8 cellular contexts compared by ENCODE assay signal in the genomic region with DNA sequence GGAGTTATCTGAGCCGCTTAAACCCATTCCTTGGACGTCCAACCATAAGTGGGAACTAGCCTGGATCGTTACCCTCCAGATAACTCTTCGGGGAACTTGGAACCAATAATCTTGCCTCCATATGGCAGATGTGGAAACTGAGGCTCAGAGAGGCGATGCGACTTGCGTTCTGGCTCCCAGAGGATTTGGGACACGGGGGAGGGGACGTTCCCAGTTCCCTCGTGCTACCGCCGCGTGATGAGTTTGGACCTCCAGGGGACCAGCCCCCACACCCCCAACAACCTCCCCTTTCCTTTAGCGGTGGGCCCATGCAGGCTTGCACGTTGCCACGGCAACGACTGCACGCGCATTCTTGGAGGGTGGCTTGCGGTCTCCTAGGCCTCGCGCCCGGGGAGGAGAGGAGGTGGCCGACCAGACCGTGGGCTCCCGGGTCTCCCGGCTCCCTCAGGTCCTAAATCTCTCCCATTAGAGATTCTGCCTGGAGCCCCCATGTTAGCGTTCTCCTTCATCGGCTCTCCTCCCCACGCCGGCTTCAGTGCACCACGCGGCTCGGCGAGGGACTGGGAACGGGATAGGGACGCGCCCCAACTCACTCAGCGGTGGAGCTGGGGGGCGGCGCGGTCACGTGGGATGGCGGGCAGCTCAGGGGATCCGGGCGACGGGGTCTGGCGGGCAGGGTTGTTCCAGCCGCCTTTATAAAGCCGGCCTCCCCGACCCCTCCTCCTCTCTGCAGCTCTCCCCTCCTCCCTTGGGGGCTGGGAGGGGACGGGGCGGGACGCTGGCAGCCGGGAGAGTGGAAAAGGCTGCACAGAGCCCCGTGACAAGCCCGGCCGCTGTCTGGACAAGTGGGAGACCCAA. TPM values are rescaled to one million over a fixed set of nuclear protein-coding genes. Genes with fewer than 3 reads are reported as not detected.
DNase-seq lines count a peak whose midpoint lies in the region; ATAC-seq and TF ChIP-seq lines count a peak whose summit lies in the region.

Gene PLTP, minus strand, starts transcription at position 670 of the 858 bp plus-strand sequence. CDS start 703 bp downstream, outside the sequence.

- DNase-seq in EH (ENCODE audit: low read depth) = peak; percentile 71
- no peak for DNase-seq in MM.1S
- peak; percentile 14 for DNase-seq in activated T-helper 1 cell treated with anti-CD3 and anti-CD28 coated beads, Interleukin-12 subunit alpha, Interleukin-12 subunit beta, Interleukin-2, Interleukin-4 antibody, amounts not matched to agents 30 ng/mL and 10 ng/mL and 1 ng/mL, durations not matched to agents 14 hours and 24 hours and 36 hours (ENCODE audit: low spot score)
- peak in 1 of 2 donors; percentile 75 for DNase-seq in foreskin fibroblast
- peak in 7 of 9 donors; percentile 16 to 40 (median 32) for DNase-seq in naive thymus-derived CD4-positive, alpha-beta T cell
- DNase-seq in type B pancreatic cell (ENCODE audit: extremely low spot score, unreplicated experiment) = peak; percentile 81
- DNase-seq in 8988T = no peak

- H3K79me2 ChIP-seq in MM.1S (ENCODE audit: low read length) = no peaks in the 10 kb centered on the region

- peak; percentile 15 for ATAC-seq in naive thymus-derived CD4-positive, alpha-beta T cell
- ATAC-seq in HG03565 (IDR thresholded peaks at IDR 0.05; ENCODE audit: unreplicated experiment) = no peak

- H3K27me3 Mint-ChIP-seq in activated T-helper 1 cell treated with anti-CD3 and anti-CD28 coated beads, Interleukin-12 subunit alpha, Interleukin-12 subunit beta, Interleukin-2, Interleukin-4 antibody, amounts not matched to agents 30 ng/mL and 10 ng/mL and 1 ng/mL, durations not matched to agents 14 hours and 24 hours and 36 hours (ENCODE audit: insufficient read depth) = peaks cover 18% of the 10 kb centered on the region
- peaks cover 15 to 24% (median 18%) of the 10 kb centered on the region in 5 donors for H3K27me3 Mint-ChIP-seq in naive thymus-derived CD4-positive, alpha-beta T cell
- H3K27me3 Mint-ChIP-seq in type B pancreatic cell = no peaks in the 10 kb centered on the region

- peak within 1 kb of the TSS; percentile 99 for H3K4me2 ChIP-seq in MM.1S (ENCODE audit: low read depth, low read length)

- CTCF ChIA-PET in naive thymus-derived CD4-positive, alpha-beta T cell (lab: Charles Lee) = no interaction called here

- no peaks in the 10 kb centered on the region for H4K20me1 ChIP-seq in MM.1S (ENCODE audit: insufficient read depth, low read length)

- H3K36me3 Mint-ChIP-seq in activated T-helper 1 cell treated with anti-CD3 and anti-CD28 coated beads, Interleukin-12 subunit alpha, Interleukin-12 subunit beta, Interleukin-2, Interleukin-4 antibody, amounts not matched to agents 30 ng/mL and 10 ng/mL and 1 ng/mL, durations not matched to agents 14 hours and 24 hours and 36 hours (ENCODE audit: low read depth) = no peaks in the 10 kb centered on the region
- no peaks in the 10 kb centered on the region for H3K36me3 Mint-ChIP-seq in naive thymus-derived CD4-positive, alpha-beta T cell
- H3K36me3 Mint-ChIP-seq in type B pancreatic cell = peaks cover 10% of the 10 kb centered on the region

- H3K4me3 ChIP-seq in MM.1S (ENCODE audit: low read length) = peak within 1 kb of the TSS; percentile 61
- peak within 1 kb of the TSS; percentile 47 to 77 for H3K4me3 ChIP-seq in foreskin fibroblast (ENCODE audit: low read depth in 1 of 2, low read length in 2 of 2)
- H3K4me3 ChIP-seq in naive thymus-derived CD4-positive, alpha-beta T cell (ENCODE audit: low read length) = peak within 1 kb of the TSS; percentile 76

- TF ChIP-seq CTCF in MM.1S (IDR thresholded peaks at IDR 0.05; ENCODE audit: low read length) (no peak), foreskin fibroblast (IDR thresholded peaks at IDR 0.05; ENCODE audit: low read depth, low read length) (no peak), type B pancreatic cell (conservative IDR thresholded peaks at IDR 0.05) (no peak)

- peaks cover 14% of the 10 kb centered on the region; the same call in 1 of the 2 replicates for H3K27me3 ChIP-seq in MM.1S (replicated peaks; ENCODE audit: insufficient read depth, low read length)
- H3K27me3 ChIP-seq in naive thymus-derived CD4-positive, alpha-beta T cell (ENCODE audit: control insufficient read depth in 2 of 2, insufficient read depth in 2 of 2, low read length in 2 of 2) = no peaks in the 10 kb centered on the region

- H3K36me3 ChIP-seq in MM.1S (replicated peaks; ENCODE audit: insufficient read depth, low read length) = no peaks in the 10 kb centered on the region
- H3K36me3 ChIP-seq in naive thymus-derived CD4-positive, alpha-beta T cell (ENCODE audit: control insufficient read depth in 2 of 3, insufficient read depth in 3 of 3, low read length in 3 of 3) = no peaks in the 10 kb centered on the region

- H3K4me1 ChIP-seq in MM.1S (ENCODE audit: low read length) = peaks cover 3% of the 10 kb centered on the region; the same call in 1 of the 2 replicates
- H3K4me1 ChIP-seq in naive thymus-derived CD4-positive, alpha-beta T cell (ENCODE audit: control insufficient read depth in 2 of 2, insufficient read depth in 2 of 2, low read length in 2 of 2) = peaks cover 13 to 17% of the 10 kb centered on the region in 2 donors

- peak within 1 kb of the TSS; percentile 36; the same call in 1 of the 2 replicates for H3K9ac ChIP-seq in MM.1S (ENCODE audit: low read length)

- POLR2A ChIA-PET in naive thymus-derived CD4-positive, alpha-beta T cell (lab: Charles Lee) = interaction anchor here (0.6 to 3.2 kb wide), 2 partner anchors 22 kb away, joined by 3 to 18 read pairs; partner anchors contain the start of gene PCIF1

- peak within 1 kb of the TSS; percentile 96 for H2AFZ ChIP-seq in MM.1S (ENCODE audit: low read length)

- H3F3A ChIP-seq in MM.1S (ENCODE audit: insufficient read depth, low read length) = no peaks in the 10 kb centered on the region

- peak within 1 kb of the TSS; percentile 33 for H3K27ac Mint-ChIP-seq in activated T-helper 1 cell treated with anti-CD3 and anti-CD28 coated beads, Interleukin-12 subunit alpha, Interleukin-12 subunit beta, Interleukin-2, Interleukin-4 antibody, amounts not matched to agents 30 ng/mL and 10 ng/mL and 1 ng/mL, durations not matched to agents 14 hours and 24 hours and 36 hours
- H3K27ac Mint-ChIP-seq in naive thymus-derived CD4-positive, alpha-beta T cell = peak within 1 kb of the TSS in 4 of 9 donors; percentile 25 to 46 (median 41)
- H3K27ac Mint-ChIP-seq in type B pancreatic cell = peak within 1 kb of the TSS; percentile 86

- H3K4me1 Mint-ChIP-seq in activated T-helper 1 cell treated with anti-CD3 and anti-CD28 coated beads, Interleukin-12 subunit alpha, Interleukin-12 subunit beta, Interleukin-2, Interleukin-4 antibody, amounts not matched to agents 30 ng/mL and 10 ng/mL and 1 ng/mL, durations not matched to agents 14 hours and 24 hours and 36 hours (ENCODE audit: low read depth) = peaks cover 14% of the 10 kb centered on the region
- peaks cover 0 to 21% (median 16%) of the 10 kb centered on the region in 7 donors for H3K4me1 Mint-ChIP-seq in naive thymus-derived CD4-positive, alpha-beta T cell
- H3K4me1 Mint-ChIP-seq in type B pancreatic cell (ENCODE audit: unreplicated experiment) = peaks cover 14% of the 10 kb centered on the region

- no peaks in the 10 kb centered on the region for H3K9me2 ChIP-seq in MM.1S (replicated peaks; ENCODE audit: insufficient read depth, low read length)

- intact Hi-C loops in activated T-helper 1 cell treated with anti-CD3 and anti-CD28 coated beads, Interleukin-12 subunit alpha, Interleukin-12 subunit beta, Interleukin-2, Interleukin-4 antibody, amounts not matched to agents 30 ng/mL and 10 ng/mL and 1 ng/mL, durations not matched to agents 14 hours and 24 hours and 36 hours (cut with micrococcal nuclease) = loop anchor here (1.0 kb wide), 3 partner anchors 24 to 30 kb away; partner anchors contain the start of gene ZSWIM1
- intact Hi-C loops in naive thymus-derived CD4-positive, alpha-beta T cell (cut with micrococcal nuclease) = loop anchor here (1.0 to 2.0 kb wide), 5 partner anchors 22 to 61 kb away; partner anchors contain the start of genes ACOT8 (in 1 of the 2), PCIF1 (in 1 of the 2), ZNF335 (in 1 of the 2) and ZSWIM1 (in 1 of the 2)

- no peaks in the 10 kb centered on the region for H3K9me3 ChIP-seq in MM.1S (replicated peaks; ENCODE audit: insufficient read depth, low read length)
- no peaks in the 10 kb centered on the region for H3K9me3 ChIP-seq in naive thymus-derived CD4-positive, alpha-beta T cell (ENCODE audit: control insufficient read depth in 2 of 3, low read length in 3 of 3)

- H3K4me3 Mint-ChIP-seq in activated T-helper 1 cell treated with anti-CD3 and anti-CD28 coated beads, Interleukin-12 subunit alpha, Interleukin-12 subunit beta, Interleukin-2, Interleukin-4 antibody, amounts not matched to agents 30 ng/mL and 10 ng/mL and 1 ng/mL, durations not matched to agents 14 hours and 24 hours and 36 hours = peak within 1 kb of the TSS; percentile 47
- peak within 1 kb of the TSS; percentile 59 to 84 (median 80) for H3K4me3 Mint-ChIP-seq in naive thymus-derived CD4-positive, alpha-beta T cell
- peak within 1 kb of the TSS; percentile 93 for H3K4me3 Mint-ChIP-seq in type B pancreatic cell

- no peak within 1 kb of the TSS for H3K27ac ChIP-seq in MM.1S (ENCODE audit: low read length)
- H3K27ac ChIP-seq in naive thymus-derived CD4-positive, alpha-beta T cell (ENCODE audit: low read depth, low read length) = peak within 1 kb of the TSS; percentile 2

- H3K9me3 Mint-ChIP-seq in activated T-helper 1 cell treated with anti-CD3 and anti-CD28 coated beads, Interleukin-12 subunit alpha, Interleukin-12 subunit beta, Interleukin-2, Interleukin-4 antibody, amounts not matched to agents 30 ng/mL and 10 ng/mL and 1 ng/mL, durations not matched to agents 14 hours and 24 hours and 36 hours = no peaks in the 10 kb centered on the region
- H3K9me3 Mint-ChIP-seq in naive thymus-derived CD4-positive, alpha-beta T cell = no peaks in the 10 kb centered on the region
- no peaks in the 10 kb centered on the region for H3K9me3 Mint-ChIP-seq in type B pancreatic cell

RNA-seq across cellular contexts. Expression of gene PLTP, which starts in this region (rescaled TPM):
- total RNA-seq in activated T-helper 1 cell treated with anti-CD3 and anti-CD28 coated beads, Interleukin-12 subunit alpha, Interleukin-12 subunit beta, Interleukin-2, Interleukin-4 antibody, amounts not matched to agents 30 ng/mL and 10 ng/mL and 1 ng/mL, durations not matched to agents 14 hours and 24 hours and 36 hours = 1.5 and 1.9 TPM in 2 replicates
- total RNA-seq in naive thymus-derived CD4-positive, alpha-beta T cell = under 1 TPM in 4 of 5 experiments, not detected in 1; 0.31 to 0.44 (median 0.37) TPM
- polyA plus RNA-seq in naive thymus-derived CD4-positive, alpha-beta T cell = not detected
- total RNA-seq in type B pancreatic cell (ENCODE audit: low replicate concordance) = 40.7 and 96.5 TPM in 2 replicates

Comparison
In these comparisons a context has a peak if more than half of its experiments do, and no peak if none do; other contexts are left out.
1. RNA of gene PLTP (total RNA-seq): 40.7 to 96.5 TPM in type B pancreatic cell; 1.5 to 1.9 TPM in activated T-helper 1 cell treated with anti-CD3 and anti-CD28 coated beads, Interleukin-12 subunit alpha, Interleukin-12 subunit beta, Interleukin-2, Interleukin-4 antibody, amounts not matched to agents 30 ng/mL and 10 ng/mL and 1 ng/mL, durations not matched to agents 14 hours and 24 hours and 36 hours and 0.31 to 0.44 TPM in naive thymus-derived CD4-positive, alpha-beta T cell; every median in the first group is over 10 times any median in the second.
2. Peak in DNase-seq, ATAC-seq, H3K4me3 ChIP-seq and H3K27ac ChIP-seq in naive thymus-derived CD4-positive, alpha-beta T cell; RNA of the gene not detected or under 1 TPM.
3. DNase-seq: peak in EH (single experiment), activated T-helper 1 cell treated with anti-CD3 and anti-CD28 coated beads, Interleukin-12 subunit alpha, Interleukin-12 subunit beta, Interleukin-2, Interleukin-4 antibody, amounts not matched to agents 30 ng/mL and 10 ng/mL and 1 ng/mL, durations not matched to agents 14 hours and 24 hours and 36 hours (single experiment) and type B pancreatic cell (single experiment); none in MM.1S (single experiment) and 8988T (single experiment).
4. Peak in every context shown above with its lines, with median percentiles within 50 percentile points of each other: H3K4me3 ChIP-seq and H3K4me3 Mint-ChIP-seq.